Comparison of ENCODE assay signal across 8 cellular contexts in genomic region chr2:200864206-200864976, GRCh38. TPM values are rescaled to one million over a fixed set of nuclear protein-coding genes. Genes with fewer than 3 reads are reported as not detected.
DNase-seq lines count a peak whose midpoint lies in the region; ATAC-seq and TF ChIP-seq lines count a peak whose summit lies in the region.

TSS of gene CLK1 (minus strand) at chr2:200864658. CDS start at chr2:200861862, 2,796 bp downstream.

- H3K27ac ChIP-seq in adipose tissue (ENCODE audit: low read depth, low read length) (peak within 1 kb of the TSS; percentile 99), transverse colon (peak within 1 kb of the TSS; percentile 98 to 100 (median 99))

- no peaks in the 10 kb centered on the region for H3K9me3 Mint-ChIP-seq in T-cell

- CTCF ChIA-PET in T-cell (lab: Charles Lee), result interaction anchor here (0.7 to 1.5 kb wide), 6 partner anchors 23 to 368 kb away, joined by 3 to 15 read pairs (median 6); partner anchors contain the start of genes NIF3L1 (in 1 of the 2), ORC2 (in 1 of the 2) and PPIL3 (in 1 of the 2)

- peaks cover 0 to 13% (median 1%) of the 10 kb centered on the region in 4 donors for H3K36me3 ChIP-seq in transverse colon

- TF ChIP-seq POLR2A in transverse colon (IDR thresholded peaks at IDR 0.05), result peak; percentile 100

- TF ChIP-seq EP300 in transverse colon (IDR thresholded peaks at IDR 0.05; ENCODE audit: low read depth), result no peak

- DNase-seq in GM13977 (ENCODE audit: low spot score) (peak; percentile 94), NCI-H146 (lab: John Stamatoyannopoulos, UW) (peak; percentile 85), T-cell (peak; percentile 93 to 99 (median 98)), cardiac septum (ENCODE audit: low spot score) (peak; percentile 99), pons (ENCODE audit: low spot score) (peak; percentile 96), transverse colon (peak; percentile 98)

- no peaks in the 10 kb centered on the region for H3K9me3 ChIP-seq in transverse colon

- in situ Hi-C loops in GM13977 (cut with MboI; ENCODE audit: low pct_unique_long_range_greater_than_20kb, low sequenced_read_pairs, unreplicated experiment), result no loop called here
- in situ Hi-C loops in transverse colon (cut with MboI; ENCODE audit: low pct_ligation_motif_present in 1 of 4, low pct_unique_long_range_greater_than_20kb in 1 of 4, low sequenced_read_pairs in 3 of 4), result loop anchor here in 2 of 4 donors (10.0 to 25.0 kb wide), 2 partner anchors 50 to 552 kb away; partner anchors contain the start of genes BZW1 (in 1 of the 2) and SPATS2L (in 1 of the 2)

- peaks cover 9 to 41% (median 25%) of the 10 kb centered on the region in 4 donors for H3K4me1 ChIP-seq in transverse colon

- TF ChIP-seq CTCF in GM13977 (IDR thresholded peaks at IDR 0.05; ENCODE audit: extremely low read depth, insufficient read depth, missing control alignments) (no peak), transverse colon (IDR thresholded peaks at IDR 0.05) (peak in 1 of 5 experiments; percentile 11)

- intact Hi-C loops in cardiac septum (cut with DNase I) (loop anchor here (1.0 to 5.0 kb wide), 4 partner anchors 24 to 254 kb away; partner anchors contain the start of genes BZW1, NIF3L1 and PPIL3), transverse colon (cut with DNase I; ENCODE audit: low total_unique reads) (no loop called here)

- ATAC-seq in HG02870 (IDR thresholded peaks at IDR 0.05; ENCODE audit: unreplicated experiment) (peak; percentile 76), T-cell (replicated peaks in 1 of 4) (peak; percentile 83 to 91 (median 90))

- peak within 1 kb of the TSS; percentile 73 to 92 (median 80) for H3K4me3 ChIP-seq in transverse colon

- H3K4me1 Mint-ChIP-seq in T-cell, result peaks cover 38 to 41% (median 39%) of the 10 kb centered on the region in 3 donors

- peak within 1 kb of the TSS; percentile 84 to 92 (median 91) for H3K4me3 Mint-ChIP-seq in T-cell

- POLR2A ChIA-PET in T-cell (lab: Charles Lee), result interaction anchor here (0.5 to 2.6 kb wide), 40 partner anchors 9 to 916 kb away, joined by 3 to 40 read pairs (median 4); partner anchors contain the start of genes NIF3L1 (in 2 of the 2), PPIL3 (in 2 of the 2), ALS2 (in 1 of the 2) and BZW1 (in 1 of the 2)

- H3K27me3 ChIP-seq in transverse colon, result no peaks in the 10 kb centered on the region

- no peaks in the 10 kb centered on the region for H3K27me3 Mint-ChIP-seq in T-cell

- peaks cover 39% of the 10 kb centered on the region for H3K36me3 Mint-ChIP-seq in T-cell

- 0 to 1% (median 0%) methylated on average over 78 to 82 of the region's 82 CpGs for WGBS in adipose tissue, 3 donors
- 1% methylated on average over 76 of the region's 82 CpGs; no CpG with 5 or more reads in 1 of the 2 donors for WGBS in transverse colon (ENCODE audit: low coverage in 1 of 2), 2 donors

- peak within 1 kb of the TSS; percentile 100 for H3K27ac Mint-ChIP-seq in T-cell

RNA-seq across cellular contexts. Expression of gene CLK1, which starts in this region (rescaled TPM):
- total RNA-seq in T-cell (1,000 to 10,000 TPM in 2 of 5 donors, 100 to 1,000 TPM in 3; 357 to 1,046 (median 384) TPM), cardiac septum (58.3 TPM), transverse colon (100 to 1,000 TPM; 115 to 231 (median 127) TPM)
- 100 to 1,000 TPM in 1 of 3 donors, 10 to 100 TPM in 2; 55.4 to 253 (median 74.5) TPM for polyA plus RNA-seq in adipose tissue

Comparison
In these comparisons a context has a peak if more than half of its experiments do, and no peak if none do; other contexts are left out.
1. Peak in every context shown above with its lines: DNase-seq, ATAC-seq, H3K4me3 ChIP-seq and H3K27ac ChIP-seq.